ENCODE assay signal across 8 cellular contexts in the genomic region with DNA sequence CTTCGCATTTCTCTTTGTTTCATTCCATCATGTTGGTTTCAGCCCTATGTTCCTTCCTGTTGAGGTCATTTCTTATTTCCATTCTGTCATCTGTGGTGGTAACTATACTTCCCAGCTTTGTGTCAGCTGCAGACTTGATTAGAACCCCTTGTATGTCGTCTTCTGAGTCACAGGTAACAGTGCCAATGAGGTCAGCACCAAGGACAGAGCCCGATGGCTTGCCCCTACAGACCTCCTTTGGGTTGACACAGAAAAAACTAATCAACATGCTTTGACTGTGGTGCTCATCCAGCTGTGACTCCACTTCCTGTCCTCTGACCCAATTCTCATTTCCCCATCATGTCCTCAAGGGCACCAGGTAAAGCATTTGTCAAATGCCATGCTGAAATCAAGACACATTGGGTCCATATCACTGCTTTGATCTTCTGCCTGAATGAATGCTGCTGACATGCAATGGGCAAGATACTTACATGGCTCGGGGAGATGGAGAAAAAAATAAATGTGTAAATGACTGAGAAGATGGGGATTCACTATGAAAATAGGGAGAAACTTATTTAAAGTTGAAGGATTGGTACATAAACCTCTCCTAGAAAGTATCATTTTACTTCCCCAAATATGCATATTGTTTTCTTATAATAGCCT. TPM values are rescaled to one million over a fixed set of nuclear protein-coding genes. Genes with fewer than 3 reads are reported as not detected.
DNase-seq lines count a peak whose midpoint lies in the region; ATAC-seq and TF ChIP-seq lines count a peak whose summit lies in the region.

No MANE protein-coding gene starts in this region.

- intact Hi-C loops in naive thymus-derived CD4-positive, alpha-beta T cell (cut with micrococcal nuclease), result no loop called here
- intact Hi-C loops in ascending aorta (cut with DNase I), result no loop called here

- H3K9me3 ChIP-seq in neural progenitor cell (ENCODE audit: low read depth), result no peaks in the 10 kb centered on the region
- H3K9me3 ChIP-seq in naive thymus-derived CD4-positive, alpha-beta T cell (ENCODE audit: control insufficient read depth in 2 of 3, low read length in 3 of 3), result no peaks in the 10 kb centered on the region
- H3K9me3 ChIP-seq in ascending aorta, result no peaks in the 10 kb centered on the region

- H3F3A ChIP-seq in neural progenitor cell (ENCODE audit: low read depth), result no peaks in the 10 kb centered on the region

- H3K4me3 Mint-ChIP-seq in neural progenitor cell, result no peak overlapping the region
- no peak overlapping the region for H3K4me3 Mint-ChIP-seq in naive thymus-derived CD4-positive, alpha-beta T cell

- H4K20me1 ChIP-seq in neural progenitor cell (ENCODE audit: low read depth), result peaks cover 32% of the 10 kb centered on the region

- peaks cover 17% of the 10 kb centered on the region for H3K27me3 Mint-ChIP-seq in neural progenitor cell (ENCODE audit: insufficient read depth, low read depth)
- peaks cover 8 to 54% (median 47%) of the 10 kb centered on the region in 5 donors for H3K27me3 Mint-ChIP-seq in naive thymus-derived CD4-positive, alpha-beta T cell

- peak; percentile 46 for DNase-seq in activated CD4-positive, alpha-beta T cell treated with anti-CD3 and anti-CD28 coated beads for 48 hours
- no peak for DNase-seq in activated CD4-positive, alpha-beta T cell treated with anti-CD3 and anti-CD28 coated beads for 1 hour
- peak; percentile 47 to 60 for DNase-seq in Kasumi-1 (lab: John Stamatoyannopoulos, UW)
- peak; percentile 5 for DNase-seq in astrocyte of the spinal cord (ENCODE audit: low read depth, low spot score)
- DNase-seq in neural progenitor cell (ENCODE audit: low spot score), result peak; percentile 83
- no peak for DNase-seq in naive thymus-derived CD4-positive, alpha-beta T cell
- DNase-seq in ascending aorta (ENCODE audit: low spot score in 2 of 2), result no peak

- H3K9ac ChIP-seq in neural progenitor cell, result no peak overlapping the region

- no peaks in the 10 kb centered on the region for H3K4me1 Mint-ChIP-seq in neural progenitor cell
- no peaks in the 10 kb centered on the region for H3K4me1 Mint-ChIP-seq in naive thymus-derived CD4-positive, alpha-beta T cell

- H3K27me3 ChIP-seq in neural progenitor cell, result peaks cover 30% of the 10 kb centered on the region
- no peaks in the 10 kb centered on the region for H3K27me3 ChIP-seq in naive thymus-derived CD4-positive, alpha-beta T cell (ENCODE audit: control insufficient read depth in 2 of 2, insufficient read depth in 2 of 2, low read length in 2 of 2)
- H3K27me3 ChIP-seq in ascending aorta, result no peaks in the 10 kb centered on the region

- no peak overlapping the region for H3K27ac Mint-ChIP-seq in neural progenitor cell
- no peak overlapping the region for H3K27ac Mint-ChIP-seq in naive thymus-derived CD4-positive, alpha-beta T cell

- no peak overlapping the region for H3K4me3 ChIP-seq in astrocyte of the spinal cord (ENCODE audit: low read depth, low read length)
- H3K4me3 ChIP-seq in neural progenitor cell, result no peak overlapping the region
- H3K4me3 ChIP-seq in naive thymus-derived CD4-positive, alpha-beta T cell (ENCODE audit: low read length), result no peak overlapping the region
- H3K4me3 ChIP-seq in ascending aorta, result no peak overlapping the region

- H3K36me3 ChIP-seq in neural progenitor cell (no peaks in the 10 kb centered on the region), ascending aorta (no peaks in the 10 kb centered on the region)
- H3K36me3 ChIP-seq in naive thymus-derived CD4-positive, alpha-beta T cell (ENCODE audit: control insufficient read depth in 2 of 3, insufficient read depth in 3 of 3, low read length in 3 of 3), result no peaks in the 10 kb centered on the region

- no peaks in the 10 kb centered on the region for H3K9me3 Mint-ChIP-seq in neural progenitor cell
- H3K9me3 Mint-ChIP-seq in naive thymus-derived CD4-positive, alpha-beta T cell, result peaks cover 0 to 8% (median 0%) of the 10 kb centered on the region in 11 donors

- no peaks in the 10 kb centered on the region for H3K79me2 ChIP-seq in neural progenitor cell (ENCODE audit: low read depth)

- no peak overlapping the region for H3K27ac ChIP-seq in neural progenitor cell
- H3K27ac ChIP-seq in naive thymus-derived CD4-positive, alpha-beta T cell (ENCODE audit: low read depth, low read length), result no peak overlapping the region
- no peak overlapping the region for H3K27ac ChIP-seq in ascending aorta

- no peak overlapping the region for H3K4me2 ChIP-seq in neural progenitor cell

- POLR2A ChIA-PET in naive thymus-derived CD4-positive, alpha-beta T cell (lab: Charles Lee), result no interaction called here

- in situ Hi-C loops in astrocyte of the spinal cord (cut with HindIII; ENCODE audit: low sequenced_read_pairs), result no loop called here

- no peaks in the 10 kb centered on the region for H3K36me3 Mint-ChIP-seq in neural progenitor cell
- no peaks in the 10 kb centered on the region for H3K36me3 Mint-ChIP-seq in naive thymus-derived CD4-positive, alpha-beta T cell

- ATAC-seq in naive thymus-derived CD4-positive, alpha-beta T cell, result no peak
- ATAC-seq in HG03520 (IDR thresholded peaks at IDR 0.05; ENCODE audit: unreplicated experiment), result no peak

- H2AFZ ChIP-seq in neural progenitor cell (replicated peaks), result no peak overlapping the region

- no peak for TF ChIP-seq CTCF in astrocyte of the spinal cord (IDR thresholded peaks at IDR 0.05; ENCODE audit: low read depth, low read length)
- no peak for TF ChIP-seq CTCF in neural progenitor cell (IDR thresholded peaks at IDR 0.05)
- no peak for TF ChIP-seq CTCF in ascending aorta (IDR thresholded peaks at IDR 0.05)

- CTCF ChIA-PET in naive thymus-derived CD4-positive, alpha-beta T cell (lab: Charles Lee), result no interaction called here

- no peaks in the 10 kb centered on the region for H3K4me1 ChIP-seq in neural progenitor cell
- H3K4me1 ChIP-seq in naive thymus-derived CD4-positive, alpha-beta T cell (ENCODE audit: control insufficient read depth in 2 of 2, insufficient read depth in 2 of 2, low read length in 2 of 2), result no peaks in the 10 kb centered on the region
- no peaks in the 10 kb centered on the region for H3K4me1 ChIP-seq in ascending aorta

RNA-seq across cellular contexts. Expression of gene CRTAC1, which starts 25.6 kb away (rescaled TPM):
- total RNA-seq in neural progenitor cell (ENCODE audit: low replicate concordance) (0.30 and 0.77 TPM in 2 replicates), ascending aorta (25.2 TPM)
- total RNA-seq in naive thymus-derived CD4-positive, alpha-beta T cell, result not detected
- polyA plus RNA-seq in naive thymus-derived CD4-positive, alpha-beta T cell, result not detected

Comparison
In these comparisons a context has a peak if more than half of its experiments do, and no peak if none do; other contexts are left out.
1. DNase-seq: peak in activated CD4-positive, alpha-beta T cell treated with anti-CD3 and anti-CD28 coated beads for 48 hours (single experiment), Kasumi-1 (2 of 2), astrocyte of the spinal cord (single experiment) and neural progenitor cell (single experiment); none in activated CD4-positive, alpha-beta T cell treated with anti-CD3 and anti-CD28 coated beads for 1 hour (single experiment), naive thymus-derived CD4-positive, alpha-beta T cell (0 of 9) and ascending aorta (0 of 2).
2. RNA of gene CRTAC1, which starts 25.6 kb away (total RNA-seq): 25.2 TPM in ascending aorta (single experiment); 0.30 to 0.77 TPM in neural progenitor cell and not detected in naive thymus-derived CD4-positive, alpha-beta T cell; every median in the first group is over 10 times any median in the second.